ENCODE assay signal across 10 cellular contexts in the genomic region with DNA sequence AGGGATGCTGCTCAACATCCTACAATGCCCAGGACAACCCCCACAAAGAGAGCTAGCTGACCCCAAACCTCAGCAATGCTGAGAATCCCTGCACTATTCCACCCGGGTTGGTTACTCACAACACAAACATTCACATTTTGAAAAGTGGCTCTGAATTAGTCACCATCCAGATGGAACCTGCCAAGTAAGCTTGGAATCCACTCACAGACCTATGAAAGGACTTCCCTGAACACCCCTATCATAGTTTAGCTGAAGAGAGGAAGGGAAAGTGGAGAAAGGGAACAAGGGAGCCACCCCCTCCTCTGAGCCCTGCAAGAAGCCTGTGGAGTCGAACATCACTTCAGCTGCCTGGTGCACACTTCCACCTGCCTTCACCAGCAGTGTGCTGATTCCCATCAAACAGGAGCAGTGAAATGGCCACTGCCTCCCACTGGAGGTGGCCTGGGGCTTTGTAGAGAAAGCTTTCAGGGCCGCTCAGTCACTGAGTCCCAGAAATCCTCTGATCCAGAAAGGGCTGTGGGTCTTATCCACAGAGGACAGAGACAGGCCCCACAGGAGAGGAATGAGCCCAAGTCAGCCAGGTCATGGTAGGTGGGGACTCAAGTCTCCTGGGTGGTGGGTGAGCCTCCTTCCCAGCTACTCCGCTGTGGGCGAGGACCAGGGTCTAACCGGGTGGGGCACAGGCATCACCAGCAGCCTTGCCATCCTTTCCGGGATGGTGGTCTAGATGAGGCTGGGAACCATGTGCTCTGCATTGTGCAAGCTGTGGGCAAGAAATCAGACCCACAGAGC.
A peak's percentile ranks its signal among the peaks of the same experiment; 100 is the strongest.
DNase-seq lines count a peak whose midpoint lies in the region; ATAC-seq and TF ChIP-seq lines count a peak whose summit lies in the region.
"Had no signal": no experiment of that assay in that cellular context is flagged by ENCODE, and none has a peak within 500 bp of the region (broad histone marks: within the 10 kb centered on the region; RNA-seq: fewer than 3 reads in every experiment).

No MANE protein-coding gene starts in this region.

- H3K27ac Mint-ChIP-seq in CD8-positive, alpha-beta memory T cell = no peak overlapping the region

- no peaks in the 10 kb centered on the region for H3K4me1 Mint-ChIP-seq in CD8-positive, alpha-beta memory T cell

- peak overlapping the region; percentile 27 to 40 for H3K27ac ChIP-seq in ascending aorta
- no peak overlapping the region for H3K27ac ChIP-seq in CD8-positive, alpha-beta memory T cell (ENCODE audit: low read depth, low read length)
- H3K27ac ChIP-seq: parathyroid adenoma had no signal

- no peak overlapping the region for H3K4me3 ChIP-seq in ascending aorta
- no peak overlapping the region for H3K4me3 ChIP-seq in CD8-positive, alpha-beta memory T cell (ENCODE audit: low read length)
- H3K4me3 ChIP-seq: coronary artery had no signal

- H3K9me3 Mint-ChIP-seq in CD8-positive, alpha-beta memory T cell = no peaks in the 10 kb centered on the region

- intact Hi-C loops in ascending aorta (cut with DNase I) = no loop called here

- H3K27me3 ChIP-seq in ascending aorta = no peaks in the 10 kb centered on the region
- H3K27me3 ChIP-seq in CD8-positive, alpha-beta memory T cell (ENCODE audit: insufficient read depth, low read length, poor library complexity, severe bottlenecking) = no peaks in the 10 kb centered on the region

- no peaks in the 10 kb centered on the region for H3K9me3 ChIP-seq in ascending aorta
- H3K9me3 ChIP-seq in CD8-positive, alpha-beta memory T cell (ENCODE audit: low read length) = no peaks in the 10 kb centered on the region

- CTCF ChIA-PET in CD8-positive, alpha-beta memory T cell (lab: Charles Lee) = no interaction called here

- DNase-seq in activated effector memory CD4-positive, alpha-beta T cell treated with anti-CD3 and anti-CD28 coated beads, Interleukin-2, amount 50 U/mL, for 16 hours = peak; percentile 48
- no peak for DNase-seq in activated effector memory CD4-positive, alpha-beta T cell treated with Interleukin-2 at 50 U/mL for 16 hours
- DNase-seq in ascending aorta (ENCODE audit: low spot score in 2 of 2) (peak in 1 of 2 donors; percentile 61), kidney glomerular epithelial cell (lab: John Stamatoyannopoulos, UW) (peak; percentile 92), NCI-H146 (lab: John Stamatoyannopoulos, UW) (no peak), DMS53 (lab: John Stamatoyannopoulos, UW) (no peak)
- no peak for DNase-seq in CD8-positive, alpha-beta memory T cell

- no peaks in the 10 kb centered on the region for H3K36me3 ChIP-seq in ascending aorta
- no peaks in the 10 kb centered on the region for H3K36me3 ChIP-seq in CD8-positive, alpha-beta memory T cell (ENCODE audit: insufficient read depth, low read length)

- H3K36me3 Mint-ChIP-seq in CD8-positive, alpha-beta memory T cell = no peaks in the 10 kb centered on the region

- ATAC-seq in GM21423 (IDR thresholded peaks at IDR 0.05; ENCODE audit: unreplicated experiment) = no peak

- H3K4me1 ChIP-seq in ascending aorta = peaks cover 4 to 7% of the 10 kb centered on the region in 2 donors
- H3K4me1 ChIP-seq in CD8-positive, alpha-beta memory T cell (ENCODE audit: insufficient read depth, low read length) = no peaks in the 10 kb centered on the region

- H3K4me3 Mint-ChIP-seq in CD8-positive, alpha-beta memory T cell = no peak overlapping the region

- POLR2A ChIA-PET in CD8-positive, alpha-beta memory T cell (lab: Charles Lee) = no interaction called here

- H3K27me3 Mint-ChIP-seq in CD8-positive, alpha-beta memory T cell = peaks cover 3 to 8% of the 10 kb centered on the region in 2 donors

- no peak for TF ChIP-seq CTCF in ascending aorta (IDR thresholded peaks at IDR 0.05)

Comparison
In these comparisons a context has a peak if more than half of its experiments do, and no peak if none do; other contexts are left out.
1. DNase-seq: peak in activated effector memory CD4-positive, alpha-beta T cell treated with anti-CD3 and anti-CD28 coated beads, Interleukin-2, amount 50 U/mL, for 16 hours (single experiment) and kidney glomerular epithelial cell (single experiment); none in activated effector memory CD4-positive, alpha-beta T cell treated with Interleukin-2 at 50 U/mL for 16 hours (single experiment), NCI-H146 (single experiment), DMS53 (single experiment) and CD8-positive, alpha-beta memory T cell (0 of 5).